8 cellular contexts compared by ENCODE assay signal in the genomic region with DNA sequence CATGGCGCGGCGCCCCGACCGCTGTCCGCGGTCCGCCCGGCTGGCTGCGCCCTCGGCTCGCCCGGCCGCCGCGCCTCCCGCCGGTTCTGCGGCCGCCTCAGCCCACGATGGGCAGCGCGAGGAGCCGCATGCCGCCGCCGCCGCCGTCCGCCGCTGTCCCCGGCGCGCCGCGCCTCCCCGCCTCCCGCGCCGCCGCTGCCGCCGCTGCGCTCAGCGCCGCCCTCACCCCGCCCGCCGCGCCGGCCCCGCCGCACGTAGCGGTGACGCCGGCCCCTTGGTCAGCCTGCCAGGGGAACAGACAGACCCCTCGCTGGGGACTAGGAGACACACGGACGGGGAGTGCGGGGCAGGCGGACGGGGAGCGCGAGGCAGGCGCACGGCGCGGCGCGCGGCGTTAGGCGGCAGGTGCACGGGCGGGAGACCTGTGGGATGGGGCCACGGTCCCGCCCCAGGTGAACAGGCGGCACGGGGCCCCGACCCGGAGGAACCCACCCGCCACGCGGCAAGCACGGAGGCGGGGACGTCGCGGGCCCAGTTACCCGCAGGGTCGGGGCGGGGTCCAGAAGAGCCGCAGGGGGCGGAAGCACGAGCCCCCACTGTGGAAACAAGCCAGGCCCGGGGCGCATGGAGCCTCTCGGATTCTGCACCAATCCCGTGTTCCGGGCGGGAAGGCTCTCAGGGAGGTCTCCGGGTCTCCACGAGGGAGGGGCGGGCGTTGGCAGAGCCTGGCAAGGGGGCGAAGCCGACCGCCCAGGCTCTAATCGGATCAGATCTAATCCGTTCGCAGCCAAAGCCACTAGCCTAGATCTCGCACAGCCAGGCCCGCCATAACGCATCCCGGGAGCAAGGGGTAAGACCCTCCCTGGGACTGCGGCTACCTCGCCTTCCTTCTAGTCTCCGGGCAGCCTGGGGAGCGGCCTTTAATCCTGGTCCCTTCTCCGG. TPM values are rescaled to one million over a fixed set of nuclear protein-coding genes. Genes with fewer than 3 reads are reported as not detected.
A peak's percentile ranks its signal among the peaks of the same experiment; 100 is the strongest.
DNase-seq lines count a peak whose midpoint lies in the region; ATAC-seq and TF ChIP-seq lines count a peak whose summit lies in the region.

A gene with protein sequence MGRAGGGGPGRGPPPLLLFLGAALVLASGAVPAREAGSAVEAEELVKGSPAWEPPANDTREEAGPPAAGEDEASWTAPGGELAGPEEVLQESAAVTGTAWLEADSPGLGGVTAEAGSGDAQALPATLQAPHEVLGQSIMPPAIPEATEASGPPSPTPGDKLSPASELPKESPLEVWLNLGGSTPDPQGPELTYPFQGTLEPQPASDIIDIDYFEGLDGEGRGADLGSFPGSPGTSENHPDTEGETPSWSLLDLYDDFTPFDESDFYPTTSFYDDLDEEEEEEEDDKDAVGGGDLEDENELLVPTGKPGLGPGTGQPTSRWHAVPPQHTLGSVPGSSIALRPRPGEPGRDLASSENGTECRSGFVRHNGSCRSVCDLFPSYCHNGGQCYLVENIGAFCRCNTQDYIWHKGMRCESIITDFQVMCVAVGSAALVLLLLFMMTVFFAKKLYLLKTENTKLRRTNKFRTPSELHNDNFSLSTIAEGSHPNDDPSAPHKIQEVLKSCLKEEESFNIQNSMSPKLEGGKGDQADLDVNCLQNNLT (minus strand): TSS at position 175 of the 942 bp plus-strand sequence. CDS start 172 bp downstream, at position 3.

- no peak for TF ChIP-seq POLR2A in prostate gland (IDR thresholded peaks at IDR 0.05)

- H3K36me3 Mint-ChIP-seq in activated naive CD4-positive, alpha-beta T cell treated with anti-CD3 and anti-CD28 coated beads, Interleukin-2, amount 50 U/mL, for 24 hours, result no peaks in the 10 kb centered on the region

- H3K27ac ChIP-seq in prostate gland, result no peak within 1 kb of the TSS

- H3K36me3 ChIP-seq in prostate gland, result no peaks in the 10 kb centered on the region

- no peaks in the 10 kb centered on the region for H3K4me1 ChIP-seq in prostate gland (replicated peaks)

- ATAC-seq in left cardiac atrium (peak; percentile 34 to 51), GM18511 (IDR thresholded peaks at IDR 0.05; ENCODE audit: unreplicated experiment) (no peak), HG03378 (IDR thresholded peaks at IDR 0.05; ENCODE audit: unreplicated experiment) (no peak)

- H3K27me3 ChIP-seq in prostate gland (replicated peaks; ENCODE audit: insufficient read depth), result no peaks in the 10 kb centered on the region

- H3K27me3 Mint-ChIP-seq in activated naive CD4-positive, alpha-beta T cell treated with anti-CD3 and anti-CD28 coated beads, Interleukin-2, amount 50 U/mL, for 24 hours, result peaks cover 4% of the 10 kb centered on the region

- peak within 1 kb of the TSS; percentile 57 for H3K4me3 Mint-ChIP-seq in activated naive CD4-positive, alpha-beta T cell treated with anti-CD3 and anti-CD28 coated beads, Interleukin-2, amount 50 U/mL, for 24 hours

- H3K9me3 Mint-ChIP-seq in activated naive CD4-positive, alpha-beta T cell treated with anti-CD3 and anti-CD28 coated beads, Interleukin-2, amount 50 U/mL, for 24 hours, result no peaks in the 10 kb centered on the region

- H3K27ac Mint-ChIP-seq in activated naive CD4-positive, alpha-beta T cell treated with anti-CD3 and anti-CD28 coated beads, Interleukin-2, amount 50 U/mL, for 24 hours, result no peak within 1 kb of the TSS

- DNase-seq in GM10266 (ENCODE audit: extremely low spot score) (peak; percentile 70), NCI-H524 (lab: John Stamatoyannopoulos, UW) (peak; percentile 71 to 82), left cardiac atrium (no peak), prostate gland (ENCODE audit: low spot score) (no peak), NCI-H1694 (lab: John Stamatoyannopoulos, UW) (no peak)

- no peaks in the 10 kb centered on the region for H3K9me3 ChIP-seq in prostate gland

- 18% methylated on average over 14 of the region's 121 CpGs for WGBS in prostate gland

- TF ChIP-seq CTCF in GM10266 (IDR thresholded peaks at IDR 0.05; ENCODE audit: control insufficient read depth, insufficient read depth, low read depth, missing control alignments) (no peak), prostate gland (IDR thresholded peaks at IDR 0.05) (no peak)

- intact Hi-C loops in left cardiac atrium (cut with DNase I), result no loop called here
- intact Hi-C loops in prostate gland (cut with DNase I), result no loop called here

- H3K4me3 ChIP-seq in prostate gland, result peak within 1 kb of the TSS; percentile 45 to 67

- H3K4me1 Mint-ChIP-seq in activated naive CD4-positive, alpha-beta T cell treated with anti-CD3 and anti-CD28 coated beads, Interleukin-2, amount 50 U/mL, for 24 hours, result no peaks in the 10 kb centered on the region

RNA-seq across cellular contexts. Expression of the gene that starts here (rescaled TPM):
- total RNA-seq in left cardiac atrium (under 1 TPM; 0.60 to 0.88 TPM), prostate gland (1 to 10 TPM in 1 of 2 donors, under 1 TPM in 1; 0.14 to 1.2 TPM)

Comparison
In these comparisons a context has a peak if more than half of its experiments do, and no peak if none do; other contexts are left out.
1. Peak in ATAC-seq in left cardiac atrium; RNA of the gene not detected or under 1 TPM.
2. DNase-seq: peak in GM10266 (single experiment) and NCI-H524 (2 of 2); none in left cardiac atrium (single experiment), prostate gland (single experiment) and NCI-H1694 (single experiment).